ENCODE assay signal across 1 cellular context in genomic region chr21:44935533-44935927, GRCh38.
TF ChIP-seq lines count a peak whose summit lies in the region.

No MANE protein-coding gene starts in this region.

TF ChIP-seq in HepG2, 621 proteins besides CTCF, POLR2A, EP300 and RAD21 (continues in another document):
- TF ChIP-seq ARNT (IDR thresholded peaks at IDR 0.05) = no peak
- TF ChIP-seq, protein P1, sequence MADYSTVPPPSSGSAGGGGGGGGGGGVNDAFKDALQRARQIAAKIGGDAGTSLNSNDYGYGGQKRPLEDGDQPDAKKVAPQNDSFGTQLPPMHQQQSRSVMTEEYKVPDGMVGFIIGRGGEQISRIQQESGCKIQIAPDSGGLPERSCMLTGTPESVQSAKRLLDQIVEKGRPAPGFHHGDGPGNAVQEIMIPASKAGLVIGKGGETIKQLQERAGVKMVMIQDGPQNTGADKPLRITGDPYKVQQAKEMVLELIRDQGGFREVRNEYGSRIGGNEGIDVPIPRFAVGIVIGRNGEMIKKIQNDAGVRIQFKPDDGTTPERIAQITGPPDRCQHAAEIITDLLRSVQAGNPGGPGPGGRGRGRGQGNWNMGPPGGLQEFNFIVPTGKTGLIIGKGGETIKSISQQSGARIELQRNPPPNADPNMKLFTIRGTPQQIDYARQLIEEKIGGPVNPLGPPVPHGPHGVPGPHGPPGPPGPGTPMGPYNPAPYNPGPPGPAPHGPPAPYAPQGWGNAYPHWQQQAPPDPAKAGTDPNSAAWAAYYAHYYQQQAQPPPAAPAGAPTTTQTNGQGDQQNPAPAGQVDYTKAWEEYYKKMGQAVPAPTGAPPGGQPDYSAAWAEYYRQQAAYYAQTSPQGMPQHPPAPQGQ (CRISPR knock-in tag; IDR thresholded peaks at IDR 0.05; ENCODE audit: borderline replicate concordance) = no peak
- 0 out of 2 replicates have a peak, but pooled peaks have one; percentile 15 for TF ChIP-seq HNF1B (CRISPR knock-in tag; IDR thresholded peaks at IDR 0.05)
- 0 out of 2 replicates have a peak, but pooled peaks have one; percentile 20 for TF ChIP-seq SAP130 (CRISPR knock-in tag; IDR thresholded peaks at IDR 0.05; ENCODE audit: low read depth)
- no peak for TF ChIP-seq ZNF556 (CRISPR knock-in tag; IDR thresholded peaks at IDR 0.05; ENCODE audit: borderline replicate concordance)
- TF ChIP-seq AKAP8 (CRISPR knock-in tag; IDR thresholded peaks at IDR 0.05) = no peak
- 0 out of 2 replicates have a peak, but pooled peaks have one; percentile 19 for TF ChIP-seq HOXA3 (CRISPR knock-in tag; IDR thresholded peaks at IDR 0.05)
- TF ChIP-seq, protein P2, sequence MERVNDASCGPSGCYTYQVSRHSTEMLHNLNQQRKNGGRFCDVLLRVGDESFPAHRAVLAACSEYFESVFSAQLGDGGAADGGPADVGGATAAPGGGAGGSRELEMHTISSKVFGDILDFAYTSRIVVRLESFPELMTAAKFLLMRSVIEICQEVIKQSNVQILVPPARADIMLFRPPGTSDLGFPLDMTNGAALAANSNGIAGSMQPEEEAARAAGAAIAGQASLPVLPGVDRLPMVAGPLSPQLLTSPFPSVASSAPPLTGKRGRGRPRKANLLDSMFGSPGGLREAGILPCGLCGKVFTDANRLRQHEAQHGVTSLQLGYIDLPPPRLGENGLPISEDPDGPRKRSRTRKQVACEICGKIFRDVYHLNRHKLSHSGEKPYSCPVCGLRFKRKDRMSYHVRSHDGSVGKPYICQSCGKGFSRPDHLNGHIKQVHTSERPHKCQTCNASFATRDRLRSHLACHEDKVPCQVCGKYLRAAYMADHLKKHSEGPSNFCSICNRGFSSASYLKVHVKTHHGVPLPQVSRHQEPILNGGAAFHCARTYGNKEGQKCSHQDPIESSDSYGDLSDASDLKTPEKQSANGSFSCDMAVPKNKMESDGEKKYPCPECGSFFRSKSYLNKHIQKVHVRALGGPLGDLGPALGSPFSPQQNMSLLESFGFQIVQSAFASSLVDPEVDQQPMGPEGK (CRISPR knock-in tag; IDR thresholded peaks at IDR 0.05) = 0 out of 2 replicates have a peak, but pooled peaks have one; percentile 27
- peak; percentile 20; the same call in 1 of the 2 replicates for TF ChIP-seq ZFY (CRISPR knock-in tag; IDR thresholded peaks at IDR 0.05)
- TF ChIP-seq TCF12 (IDR thresholded peaks at IDR 0.05) = no peak
- TF ChIP-seq TCF12 (CRISPR knock-in tag; IDR thresholded peaks at IDR 0.05) = no peak
- TF ChIP-seq ZNF121 (CRISPR knock-in tag; IDR thresholded peaks at IDR 0.05) = no peak
- no peak for TF ChIP-seq SRSF4 (IDR thresholded peaks at IDR 0.05; ENCODE audit: low read depth, low read length, poor library complexity, severe bottlenecking)
- TF ChIP-seq RFXANK (CRISPR knock-in tag; IDR thresholded peaks at IDR 0.05) = no peak
- TF ChIP-seq ZNF354B (CRISPR knock-in tag; IDR thresholded peaks at IDR 0.05) = no peak
- peak; percentile 29; the same call in 1 of the 2 replicates for TF ChIP-seq KDM2A (CRISPR knock-in tag; IDR thresholded peaks at IDR 0.05; ENCODE audit: borderline replicate concordance, low read depth)
- TF ChIP-seq RFX1 (IDR thresholded peaks at IDR 0.05) = no peak
- TF ChIP-seq, protein P3, sequence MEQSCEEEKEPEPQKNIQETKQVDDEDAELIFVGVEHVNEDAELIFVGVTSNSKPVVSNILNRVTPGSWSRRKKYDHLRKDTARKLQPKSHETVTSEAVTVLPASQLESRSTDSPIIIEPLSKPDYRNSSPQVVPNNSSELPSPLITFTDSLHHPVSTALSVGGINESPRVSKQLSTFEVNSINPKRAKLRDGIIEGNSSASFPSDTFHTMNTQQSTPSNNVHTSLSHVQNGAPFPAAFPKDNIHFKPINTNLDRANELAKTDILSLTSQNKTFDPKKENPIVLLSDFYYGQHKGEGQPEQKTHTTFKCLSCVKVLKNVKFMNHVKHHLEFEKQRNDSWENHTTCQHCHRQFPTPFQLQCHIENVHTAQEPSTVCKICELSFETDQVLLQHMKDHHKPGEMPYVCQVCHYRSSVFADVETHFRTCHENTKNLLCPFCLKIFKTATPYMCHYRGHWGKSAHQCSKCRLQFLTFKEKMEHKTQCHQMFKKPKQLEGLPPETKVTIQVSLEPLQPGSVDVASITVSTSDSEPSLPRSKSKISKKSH (CRISPR knock-in tag; IDR thresholded peaks at IDR 0.05; ENCODE audit: borderline replicate concordance) = peak; percentile 49; the same call in 1 of the 2 replicates
- no peak for TF ChIP-seq ZBTB43 (CRISPR knock-in tag; conservative IDR thresholded peaks at IDR 0.05)
- TF ChIP-seq ZNF10 (CRISPR knock-in tag; IDR thresholded peaks at IDR 0.05; ENCODE audit: borderline replicate concordance, low read depth) = no peak
- TF ChIP-seq ATAD3A (CRISPR knock-in tag; IDR thresholded peaks at IDR 0.05) = no peak
- TF ChIP-seq, protein P4, sequence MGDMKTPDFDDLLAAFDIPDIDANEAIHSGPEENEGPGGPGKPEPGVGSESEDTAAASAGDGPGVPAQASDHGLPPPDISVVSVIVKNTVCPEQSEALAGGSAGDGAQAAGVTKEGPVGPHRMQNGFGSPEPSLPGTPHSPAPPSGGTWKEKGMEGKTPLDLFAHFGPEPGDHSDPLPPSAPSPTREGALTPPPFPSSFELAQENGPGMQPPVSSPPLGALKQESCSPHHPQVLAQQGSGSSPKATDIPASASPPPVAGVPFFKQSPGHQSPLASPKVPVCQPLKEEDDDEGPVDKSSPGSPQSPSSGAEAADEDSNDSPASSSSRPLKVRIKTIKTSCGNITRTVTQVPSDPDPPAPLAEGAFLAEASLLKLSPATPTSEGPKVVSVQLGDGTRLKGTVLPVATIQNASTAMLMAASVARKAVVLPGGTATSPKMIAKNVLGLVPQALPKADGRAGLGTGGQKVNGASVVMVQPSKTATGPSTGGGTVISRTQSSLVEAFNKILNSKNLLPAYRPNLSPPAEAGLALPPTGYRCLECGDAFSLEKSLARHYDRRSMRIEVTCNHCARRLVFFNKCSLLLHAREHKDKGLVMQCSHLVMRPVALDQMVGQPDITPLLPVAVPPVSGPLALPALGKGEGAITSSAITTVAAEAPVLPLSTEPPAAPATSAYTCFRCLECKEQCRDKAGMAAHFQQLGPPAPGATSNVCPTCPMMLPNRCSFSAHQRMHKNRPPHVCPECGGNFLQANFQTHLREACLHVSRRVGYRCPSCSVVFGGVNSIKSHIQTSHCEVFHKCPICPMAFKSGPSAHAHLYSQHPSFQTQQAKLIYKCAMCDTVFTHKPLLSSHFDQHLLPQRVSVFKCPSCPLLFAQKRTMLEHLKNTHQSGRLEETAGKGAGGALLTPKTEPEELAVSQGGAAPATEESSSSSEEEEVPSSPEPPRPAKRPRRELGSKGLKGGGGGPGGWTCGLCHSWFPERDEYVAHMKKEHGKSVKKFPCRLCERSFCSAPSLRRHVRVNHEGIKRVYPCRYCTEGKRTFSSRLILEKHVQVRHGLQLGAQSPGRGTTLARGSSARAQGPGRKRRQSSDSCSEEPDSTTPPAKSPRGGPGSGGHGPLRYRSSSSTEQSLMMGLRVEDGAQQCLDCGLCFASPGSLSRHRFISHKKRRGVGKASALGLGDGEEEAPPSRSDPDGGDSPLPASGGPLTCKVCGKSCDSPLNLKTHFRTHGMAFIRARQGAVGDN (CRISPR knock-in tag; IDR thresholded peaks at IDR 0.05) = peak; percentile 52
- TF ChIP-seq STAG1 (CRISPR knock-in tag; IDR thresholded peaks at IDR 0.05) = peak; percentile 31
- TF ChIP-seq, protein P5, sequence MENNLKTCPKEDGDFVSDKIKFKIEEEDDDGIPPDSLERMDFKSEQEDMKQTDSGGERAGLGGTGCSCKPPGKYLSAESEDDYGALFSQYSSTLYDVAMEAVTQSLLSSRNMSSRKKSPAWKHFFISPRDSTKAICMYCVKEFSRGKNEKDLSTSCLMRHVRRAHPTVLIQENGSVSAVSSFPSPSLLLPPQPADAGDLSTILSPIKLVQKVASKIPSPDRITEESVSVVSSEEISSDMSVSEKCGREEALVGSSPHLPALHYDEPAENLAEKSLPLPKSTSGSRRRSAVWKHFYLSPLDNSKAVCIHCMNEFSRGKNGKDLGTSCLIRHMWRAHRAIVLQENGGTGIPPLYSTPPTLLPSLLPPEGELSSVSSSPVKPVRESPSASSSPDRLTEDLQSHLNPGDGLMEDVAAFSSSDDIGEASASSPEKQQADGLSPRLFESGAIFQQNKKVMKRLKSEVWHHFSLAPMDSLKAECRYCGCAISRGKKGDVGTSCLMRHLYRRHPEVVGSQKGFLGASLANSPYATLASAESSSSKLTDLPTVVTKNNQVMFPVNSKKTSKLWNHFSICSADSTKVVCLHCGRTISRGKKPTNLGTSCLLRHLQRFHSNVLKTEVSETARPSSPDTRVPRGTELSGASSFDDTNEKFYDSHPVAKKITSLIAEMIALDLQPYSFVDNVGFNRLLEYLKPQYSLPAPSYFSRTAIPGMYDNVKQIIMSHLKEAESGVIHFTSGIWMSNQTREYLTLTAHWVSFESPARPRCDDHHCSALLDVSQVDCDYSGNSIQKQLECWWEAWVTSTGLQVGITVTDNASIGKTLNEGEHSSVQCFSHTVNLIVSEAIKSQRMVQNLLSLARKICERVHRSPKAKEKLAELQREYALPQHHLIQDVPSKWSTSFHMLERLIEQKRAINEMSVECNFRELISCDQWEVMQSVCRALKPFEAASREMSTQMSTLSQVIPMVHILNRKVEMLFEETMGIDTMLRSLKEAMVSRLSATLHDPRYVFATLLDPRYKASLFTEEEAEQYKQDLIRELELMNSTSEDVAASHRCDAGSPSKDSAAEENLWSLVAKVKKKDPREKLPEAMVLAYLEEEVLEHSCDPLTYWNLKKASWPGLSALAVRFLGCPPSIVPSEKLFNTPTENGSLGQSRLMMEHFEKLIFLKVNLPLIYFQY (CRISPR knock-in tag; IDR thresholded peaks at IDR 0.05; ENCODE audit: borderline replicate concordance) = no peak
- TF ChIP-seq MYC (CRISPR knock-in tag; IDR thresholded peaks at IDR 0.05; ENCODE audit: borderline replicate concordance) = 0 out of 2 replicates have a peak, but pooled peaks have one; percentile 25
- no peak for TF ChIP-seq HOMEZ (CRISPR knock-in tag; IDR thresholded peaks at IDR 0.05; ENCODE audit: low read depth)
- no peak for TF ChIP-seq HINFP (CRISPR knock-in tag; IDR thresholded peaks at IDR 0.05; ENCODE audit: low read depth)
- TF ChIP-seq XRCC5 (optimal IDR thresholded peaks at IDR 0.05; ENCODE audit: low read length) = no peak
- TF ChIP-seq HNRNPK (IDR thresholded peaks at IDR 0.05; ENCODE audit: low read depth, low read length, poor library complexity, severe bottlenecking) = no peak
- TF ChIP-seq MAFF (IDR thresholded peaks at IDR 0.05; ENCODE audit: low read depth, low read length) = no peak
- no peak for TF ChIP-seq ZNF740 (CRISPR knock-in tag; IDR thresholded peaks at IDR 0.05)
- no peak for TF ChIP-seq ZNF850 (CRISPR knock-in tag; conservative IDR thresholded peaks at IDR 0.05)
- no peak for TF ChIP-seq ZNF451 (CRISPR knock-in tag; IDR thresholded peaks at IDR 0.05)
- no peak for TF ChIP-seq ZNF296 (CRISPR knock-in tag; conservative IDR thresholded peaks at IDR 0.05)
- peak; percentile 50; the same call in 1 of the 2 replicates for TF ChIP-seq ZBTB38 (CRISPR knock-in tag; IDR thresholded peaks at IDR 0.05)
- TF ChIP-seq, protein P6, sequence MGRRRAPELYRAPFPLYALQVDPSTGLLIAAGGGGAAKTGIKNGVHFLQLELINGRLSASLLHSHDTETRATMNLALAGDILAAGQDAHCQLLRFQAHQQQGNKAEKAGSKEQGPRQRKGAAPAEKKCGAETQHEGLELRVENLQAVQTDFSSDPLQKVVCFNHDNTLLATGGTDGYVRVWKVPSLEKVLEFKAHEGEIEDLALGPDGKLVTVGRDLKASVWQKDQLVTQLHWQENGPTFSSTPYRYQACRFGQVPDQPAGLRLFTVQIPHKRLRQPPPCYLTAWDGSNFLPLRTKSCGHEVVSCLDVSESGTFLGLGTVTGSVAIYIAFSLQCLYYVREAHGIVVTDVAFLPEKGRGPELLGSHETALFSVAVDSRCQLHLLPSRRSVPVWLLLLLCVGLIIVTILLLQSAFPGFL (CRISPR knock-in tag; IDR thresholded peaks at IDR 0.05) = no peak
- TF ChIP-seq TAF15 (IDR thresholded peaks at IDR 0.05; ENCODE audit: low read depth, low read length, poor library complexity, severe bottlenecking) = no peak
- TF ChIP-seq RARG (CRISPR knock-in tag; IDR thresholded peaks at IDR 0.05; ENCODE audit: low read depth) = no peak
- TF ChIP-seq ZNF879 (CRISPR knock-in tag; IDR thresholded peaks at IDR 0.05) = no peak
